ENCODE assay signal across 9 cellular contexts in genomic region chr16:20300312-20301097, GRCh38. TPM values are rescaled to one million over a fixed set of nuclear protein-coding genes. Genes with fewer than 3 reads are reported as not detected.
DNase-seq lines count a peak whose midpoint lies in the region; ATAC-seq, FAIRE-seq and TF ChIP-seq lines count a peak whose summit lies in the region.
"Had no signal": no experiment of that assay in that cellular context is flagged by ENCODE, and none has a peak within 500 bp of the region (broad histone marks: within the 10 kb centered on the region; RNA-seq: fewer than 3 reads in every experiment).

No MANE protein-coding gene starts in this region.

- H4K20me1 ChIP-seq in Karpas-422 (ENCODE audit: insufficient read depth, low read depth, low read length) = no peaks in the 10 kb centered on the region
- no peaks in the 10 kb centered on the region for H4K20me1 ChIP-seq in GM12878 (ENCODE audit: control insufficient read depth, insufficient read depth)

- H3K27me3 ChIP-seq in BJ (ENCODE audit: control insufficient read depth, insufficient read depth, low read length) (no peaks in the 10 kb centered on the region), Karpas-422 (ENCODE audit: low read length) (no peaks in the 10 kb centered on the region), Peyer's patch (no peaks in the 10 kb centered on the region), GM12878 (replicated peaks in 1 of 2; ENCODE audit: control insufficient read depth in 2 of 2, insufficient read depth in 2 of 2, low read length in 1 of 2) (no peaks in the 10 kb centered on the region; a peak in 1 of 4 replicates)
- H3K27me3 ChIP-seq: ovary had no signal

- no peaks in the 10 kb centered on the region for H3K9me2 ChIP-seq in Karpas-422 (replicated peaks; ENCODE audit: insufficient read depth, low read length)

- no peaks in the 10 kb centered on the region for H3K4me1 ChIP-seq in Karpas-422 (ENCODE audit: low read length)
- H3K4me1 ChIP-seq in Peyer's patch = no peaks in the 10 kb centered on the region
- H3K4me1 ChIP-seq in GM12878 (ENCODE audit: control insufficient read depth, insufficient read depth, low read length) = no peaks in the 10 kb centered on the region

- FAIRE-seq in GM12878 (lab: Jason Lieb, UNC) = peak; percentile 94

- CTCF ChIA-PET in BJ (lab: Yijun Ruan, JAX) (interaction anchor here (0.6 to 2.3 kb wide), 9 partner anchors 9 to 401 kb away, joined by 3 to 26 read pairs (median 3); no protein-coding TSS in a partner anchor), GM12878 (lab: Yijun Ruan, JAX) (interaction anchor here (0.6 to 8.2 kb wide), 44 partner anchors 9 to 745 kb away, joined by 3 to 212 read pairs (median 4); partner anchors contain the start of gene VPS35L)

- H3K4me2 ChIP-seq in Karpas-422 (ENCODE audit: low read depth, low read length, poor library complexity, severe bottlenecking) (no peak overlapping the region), GM12878 (ENCODE audit: control insufficient read depth, insufficient read depth) (no peak overlapping the region)

- peak; percentile 88 for TF ChIP-seq RAD21 in GM12878 (IDR thresholded peaks at IDR 0.05; ENCODE audit: insufficient read depth, low read depth, low read length)

- RAD21 ChIA-PET in GM12878 (lab: Charles Lee; ENCODE audit: unreplicated experiment) = interaction anchor here (0.7 to 5.8 kb wide), 12 partner anchors 8 to 443 kb away, joined by 3 to 117 read pairs (median 4); no protein-coding TSS in a partner anchor

- DNase-seq in BJ (ENCODE audit: low read depth) (no peak), Karpas-422 (peak; percentile 69), Peyer's patch (peak in 2 of 3 donors; percentile 58 to 69), GM12878 (ENCODE audit: low read depth, low spot score) (peak; percentile 46), islet precursor cell (peak; percentile 80)
- DNase-seq in stimulated activated CD4-positive, alpha-beta T cell treated with anti-CD3 and anti-CD28 coated beads, TNF-alpha, amount 100 ng/mL, for 48 hours (ENCODE audit: low read depth in 3 of 3) = peak; percentile 4 to 8 (median 7)
- no peak for DNase-seq in central memory CD4-positive, alpha-beta T cell

- H3K9ac ChIP-seq in Karpas-422 (ENCODE audit: low read length) (no peak overlapping the region), GM12878 (ENCODE audit: control insufficient read depth, insufficient read depth, low read length) (no peak overlapping the region)

- no peak overlapping the region for H3K4me3 ChIP-seq in BJ (ENCODE audit: low read depth, low read length)
- no peak overlapping the region for H3K4me3 ChIP-seq in Karpas-422 (ENCODE audit: low read length)
- H3K4me3 ChIP-seq in Peyer's patch = no peak overlapping the region
- H3K4me3 ChIP-seq in GM12878 = no peak overlapping the region
- H3K4me3 ChIP-seq: ovary had no signal

- peak; percentile 57 for ATAC-seq in GM18517 (IDR thresholded peaks at IDR 0.05; ENCODE audit: unreplicated experiment)
- peak; percentile 97 for ATAC-seq in GM12878

- no peaks in the 10 kb centered on the region for H3K36me3 ChIP-seq in BJ (ENCODE audit: control insufficient read depth, insufficient read depth, low read length)
- no peaks in the 10 kb centered on the region for H3K36me3 ChIP-seq in Karpas-422 (ENCODE audit: insufficient read depth, low read length)
- no peaks in the 10 kb centered on the region for H3K36me3 ChIP-seq in Peyer's patch
- H3K36me3 ChIP-seq in GM12878 (ENCODE audit: control insufficient read depth in 2 of 2, insufficient read depth in 2 of 2, low read length in 1 of 2) = no peaks in the 10 kb centered on the region
- H3K36me3 ChIP-seq: ovary had no signal

- TF ChIP-seq POLR2A in Peyer's patch (IDR thresholded peaks at IDR 0.05) = no peak
- TF ChIP-seq POLR2A in GM12878 (IDR thresholded peaks at IDR 0.05; ENCODE audit: low read depth, low read length) = no peak

- H2AFZ ChIP-seq in Karpas-422 (ENCODE audit: low read length) (no peak overlapping the region), GM12878 (ENCODE audit: control insufficient read depth, low read depth, low read length) (no peak overlapping the region)

- no peaks in the 10 kb centered on the region for H3K9me3 ChIP-seq in Karpas-422 (ENCODE audit: low read length)
- H3K9me3 ChIP-seq in Peyer's patch = no peaks in the 10 kb centered on the region
- H3K9me3 ChIP-seq in GM12878 (replicated peaks; ENCODE audit: control insufficient read depth, insufficient read depth, low read length) = no peaks in the 10 kb centered on the region
- H3K9me3 ChIP-seq: ovary had no signal

- H3K79me2 ChIP-seq in Karpas-422 (ENCODE audit: low read length) (no peaks in the 10 kb centered on the region), GM12878 (ENCODE audit: control insufficient read depth, insufficient read depth, low read length) (no peaks in the 10 kb centered on the region)

- H3K27ac ChIP-seq in Karpas-422 (ENCODE audit: low read length) (no peak overlapping the region), Peyer's patch (no peak overlapping the region), GM12878 (ENCODE audit: control insufficient read depth, insufficient read depth) (no peak overlapping the region)
- H3K27ac ChIP-seq: ovary had no signal

- BruUV-seq in GM12878 (replicated peaks; lab: Mats Ljungman, UMichigan) = no TSS peak

- 11% methylated on average over 16 of the region's 16 CpGs for WGBS in GM12878 (ENCODE audit: insufficient coverage, insufficient replicate concordance, low lambda C conversion rate, missing lambda C conversion rate)

- TF ChIP-seq CTCF in BJ (IDR thresholded peaks at IDR 0.05; ENCODE audit: insufficient read depth, low read depth, low read length) = peak; percentile 65
- TF ChIP-seq CTCF in Peyer's patch (IDR thresholded peaks at IDR 0.05) = peak in 4 of 6 experiments; percentile 48 to 72 (median 66)
- TF ChIP-seq CTCF in GM12878 (IDR thresholded peaks at IDR 0.05 in 2 of 3, conservative IDR thresholded peaks at IDR 0.05 in 1 of 3; ENCODE audit: control insufficient read depth in 2 of 3, extremely low read depth in 1 of 3, insufficient read depth in 1 of 3, low read depth in 3 of 3, low read length in 3 of 3) = peak; percentile 85 to 91 (median 87)

- intact Hi-C loops in GM12878 (cut with micrococcal nuclease; ENCODE audit: unreplicated experiment) = loop anchor here (1.0 kb wide), 3 partner anchors 83 to 393 kb away; no protein-coding TSS in a partner anchor

- in situ Hi-C loops in GM12878 (cut with MboI) = loop anchor here (5.0 kb wide), 1 partner anchor 393 kb away; no protein-coding TSS in a partner anchor

- TF ChIP-seq EP300 in GM12878 (IDR thresholded peaks at IDR 0.05; ENCODE audit: borderline replicate concordance in 1 of 2, control insufficient read depth in 1 of 2, low read depth in 2 of 2, low read length in 2 of 2) = no peak

- SMC1A ChIA-PET in GM12878 (lab: Charles Lee; ENCODE audit: uncharacterized antibody, unreplicated experiment) = interaction anchor here (0.7 to 7.2 kb wide), 18 partner anchors 12 to 401 kb away, joined by 3 to 103 read pairs (median 4); no protein-coding TSS in a partner anchor

- POLR2A ChIA-PET in BJ (lab: Charles Lee) = no interaction called here
- POLR2A ChIA-PET in GM12878 (lab: Charles Lee) = interaction anchor here (0.5 kb wide), 1 partner anchor 381 kb away, joined by 3 read pairs; no protein-coding TSS in a partner anchor

RNA-seq across cellular contexts. Expression of gene GP2, which starts 26.8 kb away (rescaled TPM):
- not detected in 2 replicates for polyA plus RNA-seq in BJ (2011; rRNA removed)
- not detected in 2 replicates for polyA minus RNA-seq in BJ (2011; rRNA and poly(A)+ RNA removed)
- total RNA-seq in Karpas-422 (2014; rRNA removed; shearing (Covaris generic); ENCODE audit: low replicate concordance) = not detected in 2 replicates
- 10 to 100 TPM in 3 of 4 donors, 1 to 10 TPM in 1; 9.1 to 23.9 (median 12.0) TPM for total RNA-seq in Peyer's patch
- not detected in 2 replicates for total RNA-seq in GM12878 (2013; cell fraction: nucleolus; rRNA removed)
- total RNA-seq in GM12878 (2014; rRNA removed) = not detected in 2 replicates
- not detected in 2 replicates for total RNA-seq in GM12878 (2014; rRNA removed; fragmentation: Illumina TruSeq; extraction: Trizol)
- 6.9 and 8.7 TPM in 2 replicates for total RNA-seq in GM12878 (2021)
- polyA plus RNA-seq in GM12878 (2011; ENCODE audit: low read depth) = not detected
- polyA plus RNA-seq in GM12878 (2011; rRNA removed) = not detected in 2 replicates
- polyA plus RNA-seq in GM12878 (2011; cell fraction: cytosol; rRNA removed) = not detected in 2 replicates
- not detected in 2 replicates for polyA plus RNA-seq in GM12878 (2011; cell fraction: nucleus; rRNA removed)
- not detected in 2 replicates for polyA plus RNA-seq in GM12878 (2012)
- not detected in 2 replicates for polyA plus RNA-seq in GM12878 (2014; fragmentation: Illumina TruSeq; extraction: Trizol)
- not detected for polyA plus RNA-seq in GM12878 (2014; fragmentation: Nextera tagmentation; extraction: Ambion mirVana)
- polyA plus RNA-seq in GM12878 (2014; rRNA removed) = not detected in 2 replicates
- not detected for polyA plus RNA-seq in GM12878 (2016; fragmentation: Nextera tagmentation; extraction: Ambion mirVana)
- polyA minus RNA-seq in GM12878 (2011; rRNA and poly(A)+ RNA removed) = not detected in 2 replicates
- not detected in 2 replicates for polyA minus RNA-seq in GM12878 (2011; cell fraction: cytosol; rRNA and poly(A)+ RNA removed)
- not detected in 2 replicates for polyA minus RNA-seq in GM12878 (2011; cell fraction: nucleus; rRNA and poly(A)+ RNA removed)
- polyA plus RNA-seq: ovary had no signal

RNA-seq across cellular contexts. Expression of gene UMOD, which starts 52.0 kb away (rescaled TPM):
- polyA plus RNA-seq in BJ (2011; rRNA removed) = not detected in 2 replicates
- polyA minus RNA-seq in BJ (2011; rRNA and poly(A)+ RNA removed) = not detected in 2 replicates
- total RNA-seq in Karpas-422 (2014; rRNA removed; shearing (Covaris generic); ENCODE audit: low replicate concordance) = not detected in 2 replicates
- not detected for total RNA-seq in Peyer's patch
- not detected in 2 replicates for total RNA-seq in GM12878 (2013; cell fraction: nucleolus; rRNA removed)
- total RNA-seq in GM12878 (2014; rRNA removed) = not detected in 2 replicates
- not detected in 2 replicates for total RNA-seq in GM12878 (2014; rRNA removed; fragmentation: Illumina TruSeq; extraction: Trizol)
- not detected in 2 replicates for total RNA-seq in GM12878 (2021)
- not detected for polyA plus RNA-seq in GM12878 (2011; ENCODE audit: low read depth)
- not detected in 2 replicates for polyA plus RNA-seq in GM12878 (2011; rRNA removed)
- not detected in 2 replicates for polyA plus RNA-seq in GM12878 (2011; cell fraction: cytosol; rRNA removed)
- polyA plus RNA-seq in GM12878 (2011; cell fraction: nucleus; rRNA removed) = not detected in 2 replicates
- polyA plus RNA-seq in GM12878 (2012) = not detected in 2 replicates
- polyA plus RNA-seq in GM12878 (2014; fragmentation: Illumina TruSeq; extraction: Trizol) = not detected in 2 replicates
- not detected for polyA plus RNA-seq in GM12878 (2014; fragmentation: Nextera tagmentation; extraction: Ambion mirVana)
- polyA plus RNA-seq in GM12878 (2014; rRNA removed) = not detected in 2 replicates
- polyA plus RNA-seq in GM12878 (2016; fragmentation: Nextera tagmentation; extraction: Ambion mirVana) = not detected
- polyA minus RNA-seq in GM12878 (2011; rRNA and poly(A)+ RNA removed) = not detected in 2 replicates
- not detected in 2 replicates for polyA minus RNA-seq in GM12878 (2011; cell fraction: cytosol; rRNA and poly(A)+ RNA removed)
- polyA minus RNA-seq in GM12878 (2011; cell fraction: nucleus; rRNA and poly(A)+ RNA removed) = not detected in 2 replicates
- total RNA-seq: ovary had no signal
- polyA plus RNA-seq: ovary had no signal

Comparison
In these comparisons a context has a peak if more than half of its experiments do, and no peak if none do; other contexts are left out.
1. DNase-seq: peak in Karpas-422 (single experiment), Peyer's patch (2 of 3), GM12878 (single experiment), islet precursor cell (single experiment) and stimulated activated CD4-positive, alpha-beta T cell treated with anti-CD3 and anti-CD28 coated beads, TNF-alpha, amount 100 ng/mL, for 48 hours (3 of 3); none in BJ (single experiment) and central memory CD4-positive, alpha-beta T cell (single experiment).
2. Peak in every context shown above with its lines, with median percentiles within 50 percentile points of each other: CTCF ChIP-seq.